ENCODE assay signal across 23 cellular contexts in the genomic region with DNA sequence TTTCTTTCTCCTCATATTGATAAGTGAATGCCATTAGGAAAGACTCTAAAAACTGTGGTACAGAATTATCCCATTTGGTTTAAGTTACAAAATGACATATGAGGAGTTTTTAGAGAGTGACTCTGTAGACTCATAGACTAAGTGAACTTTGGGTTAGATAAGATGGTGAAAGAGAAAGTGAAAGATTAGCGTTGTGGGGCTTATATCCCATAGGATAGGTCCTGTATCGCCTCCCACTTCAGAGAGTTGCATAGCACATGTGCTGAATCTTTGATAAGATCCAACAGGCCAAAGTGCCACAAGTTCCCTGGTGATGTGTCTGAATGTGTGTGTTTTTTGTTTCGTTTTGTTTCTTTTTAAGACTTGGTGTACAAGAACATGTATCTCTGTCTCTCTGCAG.
DNase-seq lines count a peak whose midpoint lies in the region; ATAC-seq and TF ChIP-seq lines count a peak whose summit lies in the region.
"Had no signal": no experiment of that assay in that cellular context is flagged by ENCODE, and none has a peak within 500 bp of the region (broad histone marks: within the 10 kb centered on the region; RNA-seq: fewer than 3 reads in every experiment).

No MANE protein-coding gene starts in this region.

- H3K9ac ChIP-seq in MM.1S (ENCODE audit: low read length) (no peak overlapping the region), fibroblast of lung (ENCODE audit: insufficient read depth, low read length) (no peak overlapping the region)
- H3K9ac ChIP-seq: neural progenitor cell had no signal

- H3K4me3 ChIP-seq in AG10803 (ENCODE audit: low read length) (0 out of 2 replicates have a peak overlapping the region, but pooled peaks have one; percentile 2), MM.1S (ENCODE audit: low read length) (peak overlapping the region; percentile 38), fibroblast of lung (replicated peaks in 1 of 4; ENCODE audit: control extremely low read depth in 1 of 4, insufficient read depth in 1 of 4, low read depth in 3 of 4, low read length in 4 of 4) (no peak overlapping the region)
- H3K4me3 ChIP-seq: cardiac muscle cell, gastrocnemius medialis, lung, neural progenitor cell, upper lobe of right lung had no signal

- H3F3A ChIP-seq in MM.1S (ENCODE audit: insufficient read depth, low read length): no peaks in the 10 kb centered on the region

- H3K79me2 ChIP-seq in MM.1S (ENCODE audit: low read length) (no peaks in the 10 kb centered on the region), fibroblast of lung (ENCODE audit: control insufficient read depth, insufficient read depth, low read length) (no peaks in the 10 kb centered on the region)

- H3K27me3 Mint-ChIP-seq in activated T-helper 17 cell treated with anti-CD3 and anti-CD28 coated beads, Interleukin-2, amount 50 U/mL, for 72 hours: no peaks in the 10 kb centered on the region
- no peaks in the 10 kb centered on the region for H3K27me3 Mint-ChIP-seq in T-helper 17 cell

- H3K4me3 Mint-ChIP-seq in activated T-helper 17 cell treated with anti-CD3 and anti-CD28 coated beads, Interleukin-2, amount 50 U/mL, for 72 hours: no peak overlapping the region
- no peak overlapping the region for H3K4me3 Mint-ChIP-seq in T-helper 17 cell
- H3K4me3 Mint-ChIP-seq: activated CD8-positive, alpha-beta T cell treated with anti-CD3 and anti-CD28 coated beads, Interleukin-2, amount 10 ng/mL, durations not matched to agents 7 days and 5 days; neural progenitor cell had no signal

- no peaks in the 10 kb centered on the region for H4K20me1 ChIP-seq in MM.1S (ENCODE audit: insufficient read depth, low read length)
- no peaks in the 10 kb centered on the region for H4K20me1 ChIP-seq in fibroblast of lung (ENCODE audit: control insufficient read depth, extremely low read depth, insufficient read depth, low read length)

- no peaks in the 10 kb centered on the region for H3K36me3 Mint-ChIP-seq in activated T-helper 17 cell treated with anti-CD3 and anti-CD28 coated beads, Interleukin-2, amount 50 U/mL, for 72 hours (ENCODE audit: low read depth)
- H3K36me3 Mint-ChIP-seq in T-helper 17 cell (ENCODE audit: low read depth): no peaks in the 10 kb centered on the region
- H3K36me3 Mint-ChIP-seq: neural progenitor cell had no signal

- no peak overlapping the region for H3K27ac ChIP-seq in MM.1S (ENCODE audit: low read length)
- H3K27ac ChIP-seq in fibroblast of lung (ENCODE audit: insufficient read depth, low read length): no peak overlapping the region
- H3K27ac ChIP-seq: C4-2B, cardiac muscle cell, gastrocnemius medialis, neural progenitor cell, upper lobe of right lung had no signal

- H3K27me3 ChIP-seq in MM.1S (replicated peaks; ENCODE audit: insufficient read depth, low read length) (no peaks in the 10 kb centered on the region), fibroblast of lung (ENCODE audit: control insufficient read depth, insufficient read depth, low read length) (no peaks in the 10 kb centered on the region)
- H3K27me3 ChIP-seq: cardiac muscle cell, gastrocnemius medialis, neural progenitor cell, upper lobe of right lung had no signal

- DNase-seq in AG10803 (ENCODE audit: low read depth) (no peak), MM.1S (peak; percentile 42), fibroblast of lung (ENCODE audit: low read depth in 2 of 2) (peak in 1 of 2 donors; percentile 59), T-helper 17 cell (no peak)
- DNase-seq: activated CD8-positive, alpha-beta T cell treated with anti-CD3 and anti-CD28 coated beads, Interleukin-2, amount 10 ng/mL, durations not matched to agents 7 days and 5 days; activated naive CD4-positive, alpha-beta T cell; Calu3; gastrocnemius medialis; islet precursor cell; NCI-H1105 treated with DMSO at 0.1 percent for 48 hours; NCI-H2081 treated with DMSO at 0.1 percent for 48 hours; NCI-H446 treated with DMSO at 0.1 percent for 48 hours; NK-92 treated with Interleukin-12 subunit alpha and Interleukin-12 subunit beta, amount 100 ng/mL, for 24 hours; upper lobe of right lung had no signal

- H3K36me3 ChIP-seq in MM.1S (replicated peaks; ENCODE audit: insufficient read depth, low read length): no peaks in the 10 kb centered on the region
- H3K36me3 ChIP-seq in fibroblast of lung (ENCODE audit: control insufficient read depth, insufficient read depth, low read length): no peaks in the 10 kb centered on the region
- H3K36me3 ChIP-seq: cardiac muscle cell, gastrocnemius medialis, neural progenitor cell, upper lobe of right lung had no signal

- H3K9me3 ChIP-seq in MM.1S (replicated peaks; ENCODE audit: insufficient read depth, low read length): no peaks in the 10 kb centered on the region
- H3K9me3 ChIP-seq in fibroblast of lung (ENCODE audit: control insufficient read depth, insufficient read depth, low read depth, low read length): no peaks in the 10 kb centered on the region
- no peaks in the 10 kb centered on the region for H3K9me3 ChIP-seq in T-helper 17 cell (ENCODE audit: control insufficient read depth, low read length, poor library complexity, severe bottlenecking)
- H3K9me3 ChIP-seq: gastrocnemius medialis, upper lobe of right lung had no signal

- no peaks in the 10 kb centered on the region for H3K9me2 ChIP-seq in MM.1S (replicated peaks; ENCODE audit: insufficient read depth, low read length)

- H2AFZ ChIP-seq in MM.1S (ENCODE audit: low read length) (peak overlapping the region; percentile 48), fibroblast of lung (ENCODE audit: low read length) (peak overlapping the region; percentile 66)
- H2AFZ ChIP-seq: neural progenitor cell had no signal

- H3K9me3 Mint-ChIP-seq in activated T-helper 17 cell treated with anti-CD3 and anti-CD28 coated beads, Interleukin-2, amount 50 U/mL, for 72 hours: peaks cover 11% of the 10 kb centered on the region
- H3K9me3 Mint-ChIP-seq: neural progenitor cell had no signal

- H3K4me2 ChIP-seq in MM.1S (ENCODE audit: low read depth, low read length) (peak overlapping the region; percentile 59), fibroblast of lung (ENCODE audit: extremely low read depth, insufficient read depth, low read length) (no peak overlapping the region)
- H3K4me2 ChIP-seq: neural progenitor cell had no signal

- ATAC-seq in GM19463 (IDR thresholded peaks at IDR 0.05; ENCODE audit: unreplicated experiment): peak; percentile 48
- no peak for ATAC-seq in GM18502 (IDR thresholded peaks at IDR 0.05; ENCODE audit: poor library complexity, unreplicated experiment)
- ATAC-seq in activated T-helper 17 cell treated with anti-CD3 and anti-CD28 coated beads, Interleukin-2, amount 50 U/mL, for 72 hours (replicated peaks): no peak
- ATAC-seq in T-helper 17 cell: no peak
- no peak for ATAC-seq in GM18498 (IDR thresholded peaks at IDR 0.05; ENCODE audit: unreplicated experiment)
- ATAC-seq: activated CD8-positive, alpha-beta T cell treated with anti-CD3 and anti-CD28 coated beads, Interleukin-2, amount 10 ng/mL, durations not matched to agents 7 days and 5 days; gastrocnemius medialis; upper lobe of right lung had no signal

- H3K4me1 ChIP-seq in MM.1S (ENCODE audit: low read length) (no peaks in the 10 kb centered on the region), fibroblast of lung (ENCODE audit: control insufficient read depth, extremely low read depth, insufficient read depth, low read length) (no peaks in the 10 kb centered on the region)
- H3K4me1 ChIP-seq: gastrocnemius medialis, upper lobe of right lung had no signal

- no peaks in the 10 kb centered on the region for H3K4me1 Mint-ChIP-seq in activated T-helper 17 cell treated with anti-CD3 and anti-CD28 coated beads, Interleukin-2, amount 50 U/mL, for 72 hours
- no peaks in the 10 kb centered on the region for H3K4me1 Mint-ChIP-seq in T-helper 17 cell
- H3K4me1 Mint-ChIP-seq: neural progenitor cell had no signal

- no peak overlapping the region for H3K27ac Mint-ChIP-seq in activated T-helper 17 cell treated with anti-CD3 and anti-CD28 coated beads, Interleukin-2, amount 50 U/mL, for 72 hours
- no peak overlapping the region for H3K27ac Mint-ChIP-seq in T-helper 17 cell
- H3K27ac Mint-ChIP-seq: activated CD8-positive, alpha-beta T cell treated with anti-CD3 and anti-CD28 coated beads, Interleukin-2, amount 10 ng/mL, durations not matched to agents 7 days and 5 days; neural progenitor cell; progenitor cell of endocrine pancreas had no signal

- TF ChIP-seq CTCF in AG10803 (conservative IDR thresholded peaks at IDR 0.05; ENCODE audit: low read length) (no peak), MM.1S (IDR thresholded peaks at IDR 0.05; ENCODE audit: low read length) (no peak), fibroblast of lung (conservative IDR thresholded peaks at IDR 0.05 in 1 of 2, IDR thresholded peaks at IDR 0.05 in 1 of 2; ENCODE audit: low read depth in 1 of 2, low read length in 2 of 2) (no peak)

Comparison
In these comparisons a context has a peak if more than half of its experiments do, and no peak if none do; other contexts are left out.
1. H3K4me3 ChIP-seq: peak in AG10803 (single experiment) and MM.1S (single experiment); none in fibroblast of lung (0 of 4).